In the genomic region with DNA sequence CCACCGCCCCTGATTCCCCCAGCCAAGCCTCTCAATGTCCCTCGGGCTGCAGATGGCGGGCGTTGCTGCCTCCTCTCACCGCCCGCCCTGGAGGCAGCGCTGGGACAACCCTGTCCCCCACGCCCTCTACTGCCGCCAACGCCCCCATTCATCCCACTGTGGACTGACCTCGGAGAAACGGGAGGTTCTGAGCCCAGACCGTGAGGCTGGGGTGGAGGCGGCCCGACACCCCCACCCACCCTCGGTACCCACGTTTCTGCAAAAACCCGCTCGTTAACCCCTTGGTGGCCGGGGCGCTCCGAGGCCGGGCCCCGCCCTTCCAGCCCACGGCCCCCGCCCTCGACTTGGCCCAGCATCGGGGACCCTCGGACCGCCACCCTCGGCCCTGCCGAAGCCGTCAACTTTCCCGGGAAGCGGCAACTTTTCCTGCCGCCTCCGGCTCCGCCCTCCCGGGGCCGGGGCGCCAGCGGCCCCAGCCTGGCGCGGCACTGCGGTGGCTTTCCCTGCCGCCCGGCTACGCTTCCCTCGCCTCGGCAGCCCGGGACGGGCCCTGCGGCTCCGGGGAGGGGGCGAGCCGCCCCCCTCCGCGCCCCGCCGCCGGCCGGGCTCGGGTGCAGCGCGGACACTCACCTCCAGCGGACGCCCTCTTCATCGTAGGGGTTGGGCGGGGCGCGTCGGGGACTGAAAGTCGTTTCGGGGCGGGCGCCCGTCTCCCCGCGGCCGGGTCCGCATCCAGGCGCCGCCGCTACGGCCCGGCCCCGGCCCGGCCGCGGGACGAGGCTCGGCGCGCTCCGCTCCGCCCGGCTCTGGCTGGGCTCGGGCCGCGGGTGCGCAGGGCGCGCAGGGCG, we compare ENCODE assay signal across 8 cellular contexts. TPM values are rescaled to one million over a fixed set of nuclear protein-coding genes. Genes with fewer than 3 reads are reported as not detected.
DNase-seq lines count a peak whose midpoint lies in the region; ATAC-seq and TF ChIP-seq lines count a peak whose summit lies in the region.

No MANE protein-coding gene starts in this region.

- H3K9me3 ChIP-seq in AG04450 (ENCODE audit: control insufficient read depth, insufficient read depth, low read length) (no peaks in the 10 kb centered on the region), HUES48 (ENCODE audit: control insufficient read depth, insufficient read depth, low read length) (no peaks in the 10 kb centered on the region)
- no peaks in the 10 kb centered on the region for H3K9me3 ChIP-seq in naive thymus-derived CD4-positive, alpha-beta T cell (ENCODE audit: control insufficient read depth in 2 of 3, low read length in 3 of 3)

- DNase-seq in AG04450 (ENCODE audit: low read depth, low spot score): no peak
- DNase-seq in naive thymus-derived CD4-positive, alpha-beta T cell: peak in 1 of 9 donors; percentile 33
- no peak for DNase-seq in HPDE6-E6E7 (ENCODE audit: extremely low spot score)
- no peak for DNase-seq in HT-29 (ENCODE audit: low spot score)
- no peak for DNase-seq in GM13977 (ENCODE audit: low spot score)

- H3K27ac Mint-ChIP-seq in naive thymus-derived CD4-positive, alpha-beta T cell: no peak overlapping the region

- H3K4me1 Mint-ChIP-seq in naive thymus-derived CD4-positive, alpha-beta T cell: peaks cover 0 to 7% (median 5%) of the 10 kb centered on the region in 7 donors

- H3K36me3 Mint-ChIP-seq in naive thymus-derived CD4-positive, alpha-beta T cell: no peaks in the 10 kb centered on the region

- H3K27me3 ChIP-seq in AG04450 (ENCODE audit: control insufficient read depth, insufficient read depth, low read length) (peaks cover 14% of the 10 kb centered on the region), HUES48 (ENCODE audit: control insufficient read depth, insufficient read depth, low read length) (peaks cover 3% of the 10 kb centered on the region; the same call in 1 of the 2 replicates)
- H3K27me3 ChIP-seq in naive thymus-derived CD4-positive, alpha-beta T cell (ENCODE audit: control insufficient read depth in 2 of 2, insufficient read depth in 2 of 2, low read length in 2 of 2): no peaks in the 10 kb centered on the region

- no peak overlapping the region for H3K9ac ChIP-seq in HUES48 (ENCODE audit: low read depth, low read length)

- no peaks in the 10 kb centered on the region for H3K36me3 ChIP-seq in HUES48 (ENCODE audit: control insufficient read depth, insufficient read depth, low read length)
- H3K36me3 ChIP-seq in naive thymus-derived CD4-positive, alpha-beta T cell (ENCODE audit: control insufficient read depth in 2 of 3, insufficient read depth in 3 of 3, low read length in 3 of 3): no peaks in the 10 kb centered on the region

- TF ChIP-seq CTCF in AG04450 (IDR thresholded peaks at IDR 0.05; ENCODE audit: low read depth, low read length) (no peak), GM13977 (IDR thresholded peaks at IDR 0.05; ENCODE audit: extremely low read depth, insufficient read depth, missing control alignments) (no peak)

- intact Hi-C loops in naive thymus-derived CD4-positive, alpha-beta T cell (cut with micrococcal nuclease): loop anchor here (1.0 to 2.0 kb wide), 4 partner anchors 17 to 110 kb away; no protein-coding TSS in a partner anchor

- no peak for ATAC-seq in naive thymus-derived CD4-positive, alpha-beta T cell
- ATAC-seq in HG02610 (IDR thresholded peaks at IDR 0.05; ENCODE audit: unreplicated experiment): no peak

- CTCF ChIA-PET in AG04450 (lab: Charles Lee): no interaction called here
- CTCF ChIA-PET in naive thymus-derived CD4-positive, alpha-beta T cell (lab: Charles Lee): no interaction called here

- H3K4me3 ChIP-seq in AG04450 (ENCODE audit: low read depth, low read length): peak overlapping the region; percentile 22; the same call in 1 of the 2 replicates
- H3K4me3 ChIP-seq in HUES48 (ENCODE audit: low read depth, low read length): peak overlapping the region; percentile 75
- no peak overlapping the region for H3K4me3 ChIP-seq in naive thymus-derived CD4-positive, alpha-beta T cell (ENCODE audit: low read length)

- no peaks in the 10 kb centered on the region for H3K9me3 Mint-ChIP-seq in naive thymus-derived CD4-positive, alpha-beta T cell

- H3K27ac ChIP-seq in AG04450 (ENCODE audit: low read depth, low read length) (no peak overlapping the region), HUES48 (ENCODE audit: low read depth, low read length) (no peak overlapping the region), cingulate gyrus (ENCODE audit: low read depth, low read length) (peak overlapping the region; percentile 29)
- no peak overlapping the region for H3K27ac ChIP-seq in naive thymus-derived CD4-positive, alpha-beta T cell (ENCODE audit: low read depth, low read length)

- H3K27me3 Mint-ChIP-seq in naive thymus-derived CD4-positive, alpha-beta T cell: peaks cover 0 to 6% (median 0%) of the 10 kb centered on the region in 5 donors

- no peaks in the 10 kb centered on the region; the same call in 1 of the 2 replicates for H3K4me1 ChIP-seq in HUES48 (ENCODE audit: control insufficient read depth, insufficient read depth, low read length)
- peaks cover 0 to 4% of the 10 kb centered on the region in 2 donors for H3K4me1 ChIP-seq in naive thymus-derived CD4-positive, alpha-beta T cell (ENCODE audit: control insufficient read depth in 2 of 2, insufficient read depth in 2 of 2, low read length in 2 of 2)

- POLR2A ChIA-PET in AG04450 (lab: Yijun Ruan, JAX): no interaction called here
- POLR2A ChIA-PET in naive thymus-derived CD4-positive, alpha-beta T cell (lab: Charles Lee): no interaction called here

- peak overlapping the region in 7 of 10 donors; percentile 17 to 76 (median 51) for H3K4me3 Mint-ChIP-seq in naive thymus-derived CD4-positive, alpha-beta T cell

- in situ Hi-C loops in GM13977 (cut with MboI; ENCODE audit: low pct_unique_long_range_greater_than_20kb, low sequenced_read_pairs, unreplicated experiment): no loop called here

RNA-seq across cellular contexts. Expression of a gene that starts 0.5 kb away (rescaled TPM):
- 0.16 and 0.38 TPM in 2 replicates for polyA plus RNA-seq in AG04450 (2011; rRNA removed)
- polyA minus RNA-seq in AG04450 (2011; rRNA and poly(A)+ RNA removed): 0.23 and 0.26 TPM in 2 replicates
- total RNA-seq in naive thymus-derived CD4-positive, alpha-beta T cell: 1 to 10 TPM in 4 of 5 experiments, under 1 TPM in 1; 0.98 to 2.7 (median 1.8) TPM
- polyA plus RNA-seq in naive thymus-derived CD4-positive, alpha-beta T cell: 1 to 10 TPM; 2.2 to 2.9 TPM
- 41.7 and 45.7 TPM in 2 replicates for total RNA-seq in HT-29 (2014; rRNA removed; shearing (Covaris generic))

RNA-seq across cellular contexts. Expression of a gene that starts 52.2 kb away (rescaled TPM):
- 45.4 and 60.9 TPM in 2 replicates for polyA plus RNA-seq in AG04450 (2011; rRNA removed)
- 19.9 and 20.9 TPM in 2 replicates for polyA minus RNA-seq in AG04450 (2011; rRNA and poly(A)+ RNA removed)
- 10 to 100 TPM; 29.4 to 55.3 (median 43.7) TPM for total RNA-seq in naive thymus-derived CD4-positive, alpha-beta T cell
- 100 to 1,000 TPM; 115 to 158 TPM for polyA plus RNA-seq in naive thymus-derived CD4-positive, alpha-beta T cell
- total RNA-seq in HT-29 (2014; rRNA removed; shearing (Covaris generic)): 132 and 163 TPM in 2 replicates

Comparison
In these comparisons a context has a peak if more than half of its experiments do, and no peak if none do; other contexts are left out.
1. RNA of a gene that starts 0.5 kb away (total RNA-seq): 41.7 to 45.7 TPM in HT-29; 0.98 to 2.7 TPM in naive thymus-derived CD4-positive, alpha-beta T cell; every median in the first group is over 10 times any median in the second.